In genomic region chr5:99398946-99399345, GRCh38 we compare ENCODE assay signal across 21 cellular contexts.
"Had no signal": no experiment of that assay in that cellular context is flagged by ENCODE, and none has a peak within 500 bp of the region (broad histone marks: within the 10 kb centered on the region; RNA-seq: fewer than 3 reads in every experiment).

No MANE protein-coding gene starts in this region.

- H3K9me3 ChIP-seq: colonic mucosa, thoracic aorta, transverse colon had no signal

- H3K36me3 ChIP-seq: colonic mucosa, heart right ventricle, right atrium auricular region, sigmoid colon, thoracic aorta, transverse colon had no signal

- DNase-seq: colonic mucosa; dermis blood vessel endothelial cell; erythroblast; heart right ventricle; hypothalamus; islet precursor cell; mammary epithelial cell; naive thymus-derived CD4-positive, alpha-beta T cell; posterior cingulate gyrus; sigmoid colon; stimulated activated CD4-positive, alpha-beta T cell treated with anti-CD3 and anti-CD28 coated beads, Interleukin-2, amount 100 ng/mL, for 24 hours; stimulated activated CD4-positive, alpha-beta T cell treated with anti-CD3 and anti-CD28 coated beads, Interleukin-4, amount 100 ng/mL, for 4 hours; stimulated activated naive B cell treated with anti-CD40 and anti-IgM and Interleukin-4, amounts not matched to agents 10 μg/mL and 1 μg/mL and 100 μg/mL, for 72 hours; stimulated activated naive CD8-positive, alpha-beta T cell treated with anti-CD3 and anti-CD28 coated beads, Interleukin-15, amount 100 ng/mL, for 72 hours; transverse colon had no signal

- H3K27ac ChIP-seq: colonic mucosa, heart right ventricle, right atrium auricular region, sigmoid colon, skin epidermis, thoracic aorta, transverse colon had no signal

- ATAC-seq: heart right ventricle; left lobe of liver; naive thymus-derived CD4-positive, alpha-beta T cell; stimulated activated naive B cell treated with anti-CD40 and anti-IgM and Interleukin-4, amounts not matched to agents 10 μg/mL and 1 μg/mL and 100 μg/mL, for 72 hours; stimulated activated naive CD8-positive, alpha-beta T cell treated with anti-CD3 and anti-CD28 coated beads, Interleukin-15, amount 100 ng/mL, for 72 hours had no signal

- H3K4me1 ChIP-seq: colonic mucosa, heart right ventricle, right atrium auricular region, sigmoid colon, transverse colon had no signal

- FAIRE-seq: endothelial cell of umbilical vein, frontal cortex had no signal

- H3K4me3 ChIP-seq: colonic mucosa, heart right ventricle, right atrium auricular region, sigmoid colon, skin epidermis, thoracic aorta, transverse colon had no signal

- H3K27me3 ChIP-seq: colonic mucosa, heart right ventricle, right atrium auricular region, sigmoid colon, transverse colon had no signal
